ENCODE assay signal across 26 cellular contexts in genomic region chr2:37897511-37897910, GRCh38.
"Had no signal": no experiment of that assay in that cellular context is flagged by ENCODE, and none has a peak within 500 bp of the region (broad histone marks: within the 10 kb centered on the region; RNA-seq: fewer than 3 reads in every experiment).

No MANE protein-coding gene starts in this region.

- ATAC-seq: activated CD4-positive, alpha-beta T cell treated with anti-CD3 and anti-CD28 coated beads for 36 hours; activated naive CD4-positive, alpha-beta T cell treated with anti-CD3 and anti-CD28 coated beads, Interleukin-2, amount 50 U/mL, for 72 hours; activated T-helper 17 cell treated with anti-CD3 and anti-CD28 coated beads, Interleukin-2, amount 50 U/mL, for 72 hours; foreskin keratinocyte; sciatic nerve; stimulated activated memory B cell treated with anti-CD40 and anti-IgM and Interleukin-4, amounts not matched to agents 10 μg/mL and 1 μg/mL and 100 μg/mL, for 72 hours had no signal

- H3K4me1 ChIP-seq: foreskin keratinocyte, stomach had no signal

- DNase-seq: activated B cell treated with CpG ODN at 0.5 μM for 24 hours; activated CD4-positive, alpha-beta T cell treated with anti-CD3 and anti-CD28 coated beads for 36 hours; activated CD4-positive, alpha-beta T cell treated with anti-CD3 and anti-CD28 coated beads, Interleukin-2, amount 50 U/mL, for 4 hours; activated CD8-positive, alpha-beta memory T cell treated with anti-CD3 and anti-CD28 coated beads for 24 hours; activated CD8-positive, alpha-beta memory T cell treated with anti-CD3 and anti-CD28 coated beads, Interleukin-2, amount 50 U/mL, for 4 hours; activated T-cell treated with anti-CD3 and anti-CD28 coated beads, Interleukin-2, amount 50 U/mL, for 24 hours; aorta; effector CD8-positive, alpha-beta T cell; erythroblast; foreskin keratinocyte; immature natural killer cell; mesenchymal stem cell; naive B cell; occipital lobe; stimulated activated CD4-positive, alpha-beta T cell treated with anti-CD3 and anti-CD28 coated beads, Interleukin-15, amount 100 ng/mL, for 24 hours; stomach had no signal

- H3K9me3 Mint-ChIP-seq: activated B cell treated with CpG ODN at 0.5 μM for 24 hours; activated T-helper 17 cell treated with anti-CD3 and anti-CD28 coated beads, Interleukin-2, amount 50 U/mL, for 72 hours; stimulated activated memory B cell treated with anti-CD40 and anti-IgM and Interleukin-4, amounts not matched to agents 10 μg/mL and 1 μg/mL and 100 μg/mL, for 72 hours had no signal

- H3K4me1 Mint-ChIP-seq: neural crest cell had no signal

- H3K27me3 Mint-ChIP-seq: activated B cell treated with CpG ODN at 0.5 μM for 24 hours; activated CD4-positive, alpha-beta T cell treated with anti-CD3 and anti-CD28 coated beads for 36 hours; activated T-cell treated with anti-CD3 and anti-CD28 coated beads, Interleukin-2, amount 50 U/mL, for 24 hours; activated T-helper 17 cell treated with anti-CD3 and anti-CD28 coated beads, Interleukin-2, amount 50 U/mL, for 72 hours; dendritic cell treated with granulocyte-macrophage colony-stimulating factor and Interleukin-4, amounts not matched to agents 40 ng/mL and 50 ng/mL, for 4 days; stimulated activated memory B cell treated with anti-CD40 and anti-IgM and Interleukin-4, amounts not matched to agents 10 μg/mL and 1 μg/mL and 100 μg/mL, for 72 hours had no signal

- H3K9me3 ChIP-seq: stomach, suprapubic skin, tibial nerve had no signal

- H3K4me2 ChIP-seq: smooth muscle cell had no signal

- H3K27ac Mint-ChIP-seq: activated B cell treated with CpG ODN at 0.5 μM for 24 hours; activated CD4-positive, alpha-beta T cell treated with anti-CD3 and anti-CD28 coated beads for 36 hours; activated naive CD4-positive, alpha-beta T cell treated with anti-CD3 and anti-CD28 coated beads, Interleukin-2, amount 50 U/mL, for 72 hours; activated T-cell treated with anti-CD3 and anti-CD28 coated beads, Interleukin-2, amount 50 U/mL, for 24 hours; activated T-helper 17 cell treated with anti-CD3 and anti-CD28 coated beads, Interleukin-2, amount 50 U/mL, for 72 hours; dendritic cell treated with granulocyte-macrophage colony-stimulating factor and Interleukin-4, amounts not matched to agents 40 ng/mL and 50 ng/mL, for 4 days; immature natural killer cell; naive B cell; stimulated activated memory B cell treated with anti-CD40 and anti-IgM and Interleukin-4, amounts not matched to agents 10 μg/mL and 1 μg/mL and 100 μg/mL, for 72 hours had no signal

- H3K4me3 ChIP-seq: smooth muscle cell, stomach, suprapubic skin, tibial nerve had no signal

- H3K36me3 ChIP-seq: stomach, suprapubic skin, tibial nerve had no signal

- H3K27me3 ChIP-seq: foreskin keratinocyte, stomach, suprapubic skin, tibial nerve had no signal

- H3K4me3 Mint-ChIP-seq: activated B cell treated with CpG ODN at 0.5 μM for 24 hours; activated CD4-positive, alpha-beta T cell treated with anti-CD3 and anti-CD28 coated beads for 36 hours; activated T-cell treated with anti-CD3 and anti-CD28 coated beads, Interleukin-2, amount 50 U/mL, for 24 hours; activated T-helper 17 cell treated with anti-CD3 and anti-CD28 coated beads, Interleukin-2, amount 50 U/mL, for 72 hours; brain; dendritic cell treated with granulocyte-macrophage colony-stimulating factor and Interleukin-4, amounts not matched to agents 40 ng/mL and 50 ng/mL, for 4 days; immature natural killer cell; naive B cell; neural crest cell; stimulated activated memory B cell treated with anti-CD40 and anti-IgM and Interleukin-4, amounts not matched to agents 10 μg/mL and 1 μg/mL and 100 μg/mL, for 72 hours had no signal

- H3K27ac ChIP-seq: foreskin keratinocyte, stomach, suprapubic skin, tibial nerve had no signal

- H3K36me3 Mint-ChIP-seq: brain; stimulated activated memory B cell treated with anti-CD40 and anti-IgM and Interleukin-4, amounts not matched to agents 10 μg/mL and 1 μg/mL and 100 μg/mL, for 72 hours had no signal
